In genomic region chr3:64039273-64039672, GRCh38 we compare ENCODE assay signal across 18 cellular contexts.
"Had no signal": no experiment of that assay in that cellular context is flagged by ENCODE, and none has a peak within 500 bp of the region (broad histone marks: within the 10 kb centered on the region; RNA-seq: fewer than 3 reads in every experiment).

No MANE protein-coding gene starts in this region.

- H3K79me2 ChIP-seq: hepatocyte had no signal

- ATAC-seq: foreskin keratinocyte; left lobe of liver; lower lobe of right lung; naive thymus-derived CD8-positive, alpha-beta T cell; upper lobe of right lung had no signal

- DNase-seq: activated B cell treated with CpG ODN at 0.5 μM for 24 hours; activated CD4-positive, alpha-beta memory T cell treated with anti-CD3 and anti-CD28 coated beads for 36 hours; activated CD4-positive, alpha-beta T cell treated with anti-CD3 and anti-CD28 coated beads for 4 hours; activated naive CD4-positive, alpha-beta T cell treated with Interleukin-2 at 50 U/mL for 16 hours; activated naive CD8-positive, alpha-beta T cell treated with anti-CD3 and anti-CD28 coated beads for 36 hours; activated T-cell treated with anti-CD3 and anti-CD28 coated beads, Interleukin-2, amount 50 U/mL, for 48 hours; central memory CD4-positive, alpha-beta T cell; effector memory CD4-positive, alpha-beta T cell; foreskin keratinocyte; immature natural killer cell; lower lobe of right lung; naive thymus-derived CD8-positive, alpha-beta T cell; stimulated activated CD4-positive, alpha-beta T cell treated with anti-CD3 and anti-CD28 coated beads, Interleukin-4, amount 100 ng/mL, for 24 hours; stimulated activated naive CD8-positive, alpha-beta T cell treated with anti-CD3 and anti-CD28 coated beads, Interleukin-15, Interleukin-2, amounts not matched to agents 100 U/mL and 50 U/mL, for 24 hours; upper lobe of right lung had no signal

- H3K9me3 ChIP-seq: lower lobe of right lung, prostate gland, upper lobe of right lung had no signal

- H3K27me3 ChIP-seq: foreskin keratinocyte had no signal

- H2AFZ ChIP-seq: hepatocyte had no signal

- H3K4me3 ChIP-seq: hepatocyte, lower lobe of right lung, prostate gland, upper lobe of right lung had no signal

- H3K36me3 ChIP-seq: lower lobe of right lung, prostate gland, upper lobe of right lung had no signal

- H3K4me2 ChIP-seq: hepatocyte had no signal

- H3K4me1 ChIP-seq: foreskin keratinocyte, lower lobe of right lung, prostate gland, upper lobe of right lung had no signal

- H3K27ac ChIP-seq: foreskin keratinocyte, hepatocyte, lower lobe of right lung, prostate gland, upper lobe of right lung had no signal
